In genomic region chr1:93013311-93014091, GRCh38 we compare ENCODE assay signal across 3 cellular contexts.
TF ChIP-seq lines count a peak whose summit lies in the region.

No MANE protein-coding gene starts in this region.

TF ChIP-seq in SK-N-SH treated with all-trans-retinoic acid at 6 μM for 48 hours, 23 proteins besides CTCF, POLR2A, EP300 and RAD21:
- TF ChIP-seq POU6F1 (CRISPR knock-in tag; IDR thresholded peaks at IDR 0.05; ENCODE audit: borderline replicate concordance, low read depth) = no peak

TF ChIP-seq in SK-N-SH, 30 proteins besides CTCF, POLR2A, EP300 and RAD21 (continued from another document):
- TF ChIP-seq TEAD4 (IDR thresholded peaks at IDR 0.05; ENCODE audit: borderline replicate concordance, insufficient read depth) = no peak
- TF ChIP-seq PBX3 (IDR thresholded peaks at IDR 0.05) = no peak
- TF ChIP-seq NFIC (IDR thresholded peaks at IDR 0.05; ENCODE audit: borderline replicate concordance) = no peak
- no peak for TF ChIP-seq FOXM1 (IDR thresholded peaks at IDR 0.05; ENCODE audit: low read depth)
- no peak for TF ChIP-seq EZH2phosphoT487 (IDR thresholded peaks at IDR 0.05; ENCODE audit: borderline replicate concordance, low read depth)
- no peak for TF ChIP-seq YY1 (IDR thresholded peaks at IDR 0.05; ENCODE audit: low read depth)
- no peak for TF ChIP-seq ZBTB33 (IDR thresholded peaks at IDR 0.05; ENCODE audit: borderline replicate concordance, low read depth)
- no peak for TF ChIP-seq SIN3A (IDR thresholded peaks at IDR 0.05; ENCODE audit: borderline replicate concordance, low read depth, low read length)
- no peak for TF ChIP-seq GATA2 (CRISPR knock-in tag; IDR thresholded peaks at IDR 0.05)
- no peak for TF ChIP-seq GABPA (IDR thresholded peaks at IDR 0.05; ENCODE audit: low read depth)
- no peak for TF ChIP-seq FOSL2 (IDR thresholded peaks at IDR 0.05; ENCODE audit: borderline replicate concordance, low read depth)
- TF ChIP-seq TCF12 (IDR thresholded peaks at IDR 0.05) = no peak
- TF ChIP-seq MXI1 (IDR thresholded peaks at IDR 0.05; ENCODE audit: low read depth, low read length) = no peak
- no peak for TF ChIP-seq RCOR1 (IDR thresholded peaks at IDR 0.05; ENCODE audit: low read length)
- no peak for TF ChIP-seq SMC3 (IDR thresholded peaks at IDR 0.05; ENCODE audit: low read depth, low read length)

TF ChIP-seq in endothelial cell of umbilical vein, 7 proteins besides CTCF, POLR2A, EP300 and RAD21 (continued from another document):
- TF ChIP-seq, protein P1, sequence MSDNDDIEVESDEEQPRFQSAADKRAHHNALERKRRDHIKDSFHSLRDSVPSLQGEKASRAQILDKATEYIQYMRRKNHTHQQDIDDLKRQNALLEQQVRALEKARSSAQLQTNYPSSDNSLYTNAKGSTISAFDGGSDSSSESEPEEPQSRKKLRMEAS (IDR thresholded peaks at IDR 0.05; ENCODE audit: insufficient read depth, insufficient read length) = no peak
- TF ChIP-seq MYC (IDR thresholded peaks at IDR 0.05; ENCODE audit: low read depth, low read length) = no peak
- TF ChIP-seq FOS (IDR thresholded peaks at IDR 0.05; ENCODE audit: borderline replicate concordance, insufficient read depth, low read length) = no peak
- no peak for TF ChIP-seq EZH2 (IDR thresholded peaks at IDR 0.05; ENCODE audit: borderline replicate concordance, low read depth, low read length, severe bottlenecking)
- no peak for TF ChIP-seq JUN (IDR thresholded peaks at IDR 0.05; ENCODE audit: borderline replicate concordance, insufficient read depth, insufficient read length, low read depth)
- no peak for TF ChIP-seq POLR2AphosphoS5 (IDR thresholded peaks at IDR 0.05; ENCODE audit: insufficient read depth, low read depth, low read length)
